Comparison of ENCODE assay signal across 1 cellular context in genomic region chr7:31710171-31710570, GRCh38.
TF ChIP-seq lines count a peak whose summit lies in the region.

No MANE protein-coding gene starts in this region.

TF ChIP-seq in H1, 55 proteins besides CTCF, POLR2A, EP300 and RAD21 (continued from another document):
- TF ChIP-seq NANOG (IDR thresholded peaks at IDR 0.05; ENCODE audit: insufficient read depth, low read depth, low read length, poor library complexity, severe bottlenecking) (peak; percentile 94), ATF2 (IDR thresholded peaks at IDR 0.05; ENCODE audit: low read length) (0 out of 2 replicates have a peak, but pooled peaks have one; percentile 54), KDM4A (IDR thresholded peaks at IDR 0.05; ENCODE audit: low read depth, low read length, severe bottlenecking) (no peak), SIRT6 (IDR thresholded peaks at IDR 0.05; ENCODE audit: low read length) (no peak), HDAC2 (IDR thresholded peaks at IDR 0.05; ENCODE audit: borderline replicate concordance in 1 of 2, low read depth in 2 of 2, low read length in 2 of 2) (peak; percentile 67 to 69; a peak in 2 of 4 replicates)
- TF ChIP-seq, protein P1, sequence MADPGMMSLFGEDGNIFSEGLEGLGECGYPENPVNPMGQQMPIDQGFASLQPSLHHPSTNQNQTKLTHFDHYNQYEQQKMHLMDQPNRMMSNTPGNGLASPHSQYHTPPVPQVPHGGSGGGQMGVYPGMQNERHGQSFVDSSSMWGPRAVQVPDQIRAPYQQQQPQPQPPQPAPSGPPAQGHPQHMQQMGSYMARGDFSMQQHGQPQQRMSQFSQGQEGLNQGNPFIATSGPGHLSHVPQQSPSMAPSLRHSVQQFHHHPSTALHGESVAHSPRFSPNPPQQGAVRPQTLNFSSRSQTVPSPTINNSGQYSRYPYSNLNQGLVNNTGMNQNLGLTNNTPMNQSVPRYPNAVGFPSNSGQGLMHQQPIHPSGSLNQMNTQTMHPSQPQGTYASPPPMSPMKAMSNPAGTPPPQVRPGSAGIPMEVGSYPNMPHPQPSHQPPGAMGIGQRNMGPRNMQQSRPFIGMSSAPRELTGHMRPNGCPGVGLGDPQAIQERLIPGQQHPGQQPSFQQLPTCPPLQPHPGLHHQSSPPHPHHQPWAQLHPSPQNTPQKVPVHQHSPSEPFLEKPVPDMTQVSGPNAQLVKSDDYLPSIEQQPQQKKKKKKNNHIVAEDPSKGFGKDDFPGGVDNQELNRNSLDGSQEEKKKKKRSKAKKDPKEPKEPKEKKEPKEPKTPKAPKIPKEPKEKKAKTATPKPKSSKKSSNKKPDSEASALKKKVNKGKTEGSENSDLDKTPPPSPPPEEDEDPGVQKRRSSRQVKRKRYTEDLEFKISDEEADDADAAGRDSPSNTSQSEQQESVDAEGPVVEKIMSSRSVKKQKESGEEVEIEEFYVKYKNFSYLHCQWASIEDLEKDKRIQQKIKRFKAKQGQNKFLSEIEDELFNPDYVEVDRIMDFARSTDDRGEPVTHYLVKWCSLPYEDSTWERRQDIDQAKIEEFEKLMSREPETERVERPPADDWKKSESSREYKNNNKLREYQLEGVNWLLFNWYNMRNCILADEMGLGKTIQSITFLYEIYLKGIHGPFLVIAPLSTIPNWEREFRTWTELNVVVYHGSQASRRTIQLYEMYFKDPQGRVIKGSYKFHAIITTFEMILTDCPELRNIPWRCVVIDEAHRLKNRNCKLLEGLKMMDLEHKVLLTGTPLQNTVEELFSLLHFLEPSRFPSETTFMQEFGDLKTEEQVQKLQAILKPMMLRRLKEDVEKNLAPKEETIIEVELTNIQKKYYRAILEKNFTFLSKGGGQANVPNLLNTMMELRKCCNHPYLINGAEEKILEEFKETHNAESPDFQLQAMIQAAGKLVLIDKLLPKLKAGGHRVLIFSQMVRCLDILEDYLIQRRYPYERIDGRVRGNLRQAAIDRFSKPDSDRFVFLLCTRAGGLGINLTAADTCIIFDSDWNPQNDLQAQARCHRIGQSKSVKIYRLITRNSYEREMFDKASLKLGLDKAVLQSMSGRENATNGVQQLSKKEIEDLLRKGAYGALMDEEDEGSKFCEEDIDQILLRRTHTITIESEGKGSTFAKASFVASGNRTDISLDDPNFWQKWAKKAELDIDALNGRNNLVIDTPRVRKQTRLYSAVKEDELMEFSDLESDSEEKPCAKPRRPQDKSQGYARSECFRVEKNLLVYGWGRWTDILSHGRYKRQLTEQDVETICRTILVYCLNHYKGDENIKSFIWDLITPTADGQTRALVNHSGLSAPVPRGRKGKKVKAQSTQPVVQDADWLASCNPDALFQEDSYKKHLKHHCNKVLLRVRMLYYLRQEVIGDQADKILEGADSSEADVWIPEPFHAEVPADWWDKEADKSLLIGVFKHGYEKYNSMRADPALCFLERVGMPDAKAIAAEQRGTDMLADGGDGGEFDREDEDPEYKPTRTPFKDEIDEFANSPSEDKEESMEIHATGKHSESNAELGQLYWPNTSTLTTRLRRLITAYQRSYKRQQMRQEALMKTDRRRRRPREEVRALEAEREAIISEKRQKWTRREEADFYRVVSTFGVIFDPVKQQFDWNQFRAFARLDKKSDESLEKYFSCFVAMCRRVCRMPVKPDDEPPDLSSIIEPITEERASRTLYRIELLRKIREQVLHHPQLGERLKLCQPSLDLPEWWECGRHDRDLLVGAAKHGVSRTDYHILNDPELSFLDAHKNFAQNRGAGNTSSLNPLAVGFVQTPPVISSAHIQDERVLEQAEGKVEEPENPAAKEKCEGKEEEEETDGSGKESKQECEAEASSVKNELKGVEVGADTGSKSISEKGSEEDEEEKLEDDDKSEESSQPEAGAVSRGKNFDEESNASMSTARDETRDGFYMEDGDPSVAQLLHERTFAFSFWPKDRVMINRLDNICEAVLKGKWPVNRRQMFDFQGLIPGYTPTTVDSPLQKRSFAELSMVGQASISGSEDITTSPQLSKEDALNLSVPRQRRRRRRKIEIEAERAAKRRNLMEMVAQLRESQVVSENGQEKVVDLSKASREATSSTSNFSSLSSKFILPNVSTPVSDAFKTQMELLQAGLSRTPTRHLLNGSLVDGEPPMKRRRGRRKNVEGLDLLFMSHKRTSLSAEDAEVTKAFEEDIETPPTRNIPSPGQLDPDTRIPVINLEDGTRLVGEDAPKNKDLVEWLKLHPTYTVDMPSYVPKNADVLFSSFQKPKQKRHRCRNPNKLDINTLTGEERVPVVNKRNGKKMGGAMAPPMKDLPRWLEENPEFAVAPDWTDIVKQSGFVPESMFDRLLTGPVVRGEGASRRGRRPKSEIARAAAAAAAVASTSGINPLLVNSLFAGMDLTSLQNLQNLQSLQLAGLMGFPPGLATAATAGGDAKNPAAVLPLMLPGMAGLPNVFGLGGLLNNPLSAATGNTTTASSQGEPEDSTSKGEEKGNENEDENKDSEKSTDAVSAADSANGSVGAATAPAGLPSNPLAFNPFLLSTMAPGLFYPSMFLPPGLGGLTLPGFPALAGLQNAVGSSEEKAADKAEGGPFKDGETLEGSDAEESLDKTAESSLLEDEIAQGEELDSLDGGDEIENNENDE (IDR thresholded peaks at IDR 0.05; ENCODE audit: insufficient replicate concordance, low read length) = peak; percentile 96
